32 cellular contexts compared by ENCODE assay signal in the genomic region with DNA sequence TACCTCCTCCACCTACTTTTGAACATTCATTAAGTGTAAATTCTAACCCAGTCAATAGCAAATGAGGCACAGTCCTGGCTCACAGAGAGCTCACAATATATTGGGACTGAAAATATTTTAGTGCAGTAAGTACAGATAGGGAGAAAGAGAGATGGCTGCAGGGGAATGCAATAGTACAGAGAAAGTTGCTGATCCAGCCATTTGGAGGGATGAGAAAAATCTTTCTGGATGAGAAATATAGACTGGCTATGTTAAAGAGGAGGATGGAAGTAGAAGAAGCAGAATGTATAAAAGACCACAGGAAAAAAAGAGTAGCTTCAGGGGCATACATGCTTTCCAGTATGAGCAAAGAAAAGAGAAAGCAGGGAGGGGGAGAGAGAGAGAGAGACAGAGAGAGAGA. TPM values are rescaled to one million over a fixed set of nuclear protein-coding genes. Genes with fewer than 3 reads are reported as not detected.
"Had no signal": no experiment of that assay in that cellular context is flagged by ENCODE, and none has a peak within 500 bp of the region (broad histone marks: within the 10 kb centered on the region; RNA-seq: fewer than 3 reads in every experiment).

No MANE protein-coding gene starts in this region.

- ATAC-seq: stimulated activated effector memory CD8-positive, alpha-beta T cell treated with anti-CD3 and anti-CD28 coated beads, Interleukin-12 subunit alpha, Interleukin-12 subunit beta, amount 100 ng/mL, for 72 hours; stimulated activated memory B cell treated with anti-CD40 and anti-IgM and Interleukin-4, amounts not matched to agents 10 μg/mL and 1 μg/mL and 100 μg/mL, for 72 hours; stimulated activated naive B cell treated with anti-CD40 and anti-IgM and Interleukin-4, amounts not matched to agents 10 μg/mL and 1 μg/mL and 100 μg/mL, for 72 hours; stimulated activated naive CD8-positive, alpha-beta T cell treated with anti-CD3 and anti-CD28 coated beads, Interleukin-15, amount 100 ng/mL, for 72 hours; stimulated activated naive CD8-positive, alpha-beta T cell treated with anti-CD3 and anti-CD28 coated beads, Interleukin-15, Interleukin-2, amounts not matched to agents 100 U/mL and 50 U/mL, for 24 hours; upper lobe of right lung had no signal

- H3K4me1 ChIP-seq: stomach, suprapubic skin, testis, thyroid gland, tibial artery, tibial nerve, transverse colon, upper lobe of left lung, upper lobe of right lung, uterus, vagina had no signal

- H3K27ac ChIP-seq: stomach, suprapubic skin, testis, thoracic aorta, thyroid gland, tibial artery, tibial nerve, transverse colon, upper lobe of left lung, upper lobe of right lung, uterus, vagina had no signal

- DNase-seq: stimulated activated CD4-positive, alpha-beta T cell treated with anti-CD3 and anti-CD28 coated beads, Interleukin-2, amount 100 ng/mL, for 48 hours; stimulated activated CD4-positive, alpha-beta T cell treated with anti-CD3 and anti-CD28 coated beads, Interleukin-4, amount 100 ng/mL, for 1 hour; stimulated activated CD4-positive, alpha-beta T cell treated with anti-CD3 and anti-CD28 coated beads, Interleukin-4, amount 100 ng/mL, for 24 hours; stimulated activated CD4-positive, alpha-beta T cell treated with anti-CD3 and anti-CD28 coated beads, Interleukin-4, amount 100 ng/mL, for 4 hours; stimulated activated CD8-positive, alpha-beta memory T cell treated with anti-CD3 and anti-CD28 coated beads, Interleukin-4, amount 100 ng/mL, for 48 hours; stimulated activated naive B cell treated with anti-CD40 and anti-IgM and Interleukin-4, amounts not matched to agents 10 μg/mL and 1 μg/mL and 100 μg/mL, for 72 hours; stimulated activated naive CD4-positive, alpha-beta T cell; stimulated activated naive CD4-positive, alpha-beta T cell treated with Interleukin-2 at 50 U/mL for 16 hours; stimulated activated naive CD8-positive, alpha-beta T cell treated with anti-CD3 and anti-CD28 coated beads, Interleukin-15, amount 100 ng/mL, for 72 hours; stimulated activated naive CD8-positive, alpha-beta T cell treated with anti-CD3 and anti-CD28 coated beads, Interleukin-15, Interleukin-2, amounts not matched to agents 100 U/mL and 50 U/mL, for 24 hours; stomach; substantia nigra; testis; thyroid gland; tibial artery; transverse colon; trophoblast cell; upper lobe of left lung; upper lobe of right lung; uterus had no signal

- FAIRE-seq: urothelium cell line had no signal

- H3K4me3 ChIP-seq: stomach, suprapubic skin, testis, thoracic aorta, thyroid gland, tibial artery, tibial nerve, transverse colon, upper lobe of left lung, upper lobe of right lung, uterus, vagina had no signal

- H3K27me3 ChIP-seq: stomach, suprapubic skin, testis, thyroid gland, tibial artery, tibial nerve, transverse colon, upper lobe of left lung, upper lobe of right lung, uterus, vagina had no signal

- H3K9me3 ChIP-seq: stomach, suprapubic skin, testis, thoracic aorta, thyroid gland, tibial artery, tibial nerve, transverse colon, upper lobe of left lung, upper lobe of right lung, uterus, vagina had no signal

- H3K36me3 ChIP-seq: stomach, suprapubic skin, thoracic aorta, thyroid gland, tibial artery, tibial nerve, transverse colon, upper lobe of left lung, upper lobe of right lung, uterus, vagina had no signal

RNA-seq across cellular contexts. Expression of gene OR52B6, which starts 3.6 kb away (rescaled TPM):
- total RNA-seq: stomach, subcutaneous adipose tissue, suprapubic skin, temporal lobe, testis, thoracic aorta, thyroid gland, tibial nerve, transverse colon, upper lobe of left lung, upper lobe of right lung, ureter, urinary bladder, uterus, vagina had no signal
- polyA plus RNA-seq: stomach, thymus, urinary bladder had no signal

RNA-seq across cellular contexts. Expression of gene OR52H1, which starts 28.8 kb away (rescaled TPM):
- total RNA-seq: subcutaneous adipose tissue, temporal lobe, vagina had no signal
- polyA plus RNA-seq: stomach, thymus, urinary bladder had no signal
